In the genomic region with DNA sequence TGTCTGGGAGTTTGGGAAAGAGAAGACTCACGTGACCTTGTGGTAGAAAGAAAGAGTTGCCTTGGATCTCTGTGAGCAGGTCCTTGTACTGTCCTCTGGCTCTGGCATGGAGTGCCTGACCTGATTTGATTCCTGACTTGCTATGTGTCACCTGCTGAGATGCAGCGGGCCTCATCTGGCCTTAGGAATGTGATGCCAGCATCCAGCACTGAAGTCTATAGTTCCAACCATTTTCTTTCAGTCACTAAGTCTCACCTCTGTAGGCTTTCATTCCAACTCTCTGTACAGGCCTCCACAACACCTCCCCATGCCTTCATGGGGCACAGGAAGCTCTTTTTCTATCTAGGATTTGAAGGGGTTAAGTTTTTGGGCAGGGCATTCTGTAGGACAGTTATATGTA, we compare ENCODE assay signal across 1 cellular context.
TF ChIP-seq lines count a peak whose summit lies in the region.

No MANE protein-coding gene starts in this region.

TF ChIP-seq in GM23338, 12 proteins besides CTCF, POLR2A, EP300 and RAD21:
- TF ChIP-seq EZH2phosphoT487 (IDR thresholded peaks at IDR 0.05; ENCODE audit: unreplicated experiment) (no peak), CREB1 (CRISPR knock-in tag; IDR thresholded peaks at IDR 0.05; ENCODE audit: low read depth) (no peak), ZNF462 (CRISPR knock-in tag; IDR thresholded peaks at IDR 0.05) (no peak), ETS1 (IDR thresholded peaks at IDR 0.05) (no peak), ZNF331 (CRISPR knock-in tag; IDR thresholded peaks at IDR 0.05; ENCODE audit: low read depth) (no peak), EZH2 (IDR thresholded peaks at IDR 0.05; ENCODE audit: low read depth, unreplicated experiment) (no peak), POLR2AphosphoS5 (IDR thresholded peaks at IDR 0.05; ENCODE audit: low read depth) (no peak), JUNB (IDR thresholded peaks at IDR 0.05; ENCODE audit: unreplicated experiment) (no peak), ZNF114 (CRISPR knock-in tag; IDR thresholded peaks at IDR 0.05) (no peak), NANOG (IDR thresholded peaks at IDR 0.05; ENCODE audit: borderline replicate concordance) (no peak), STAT1 (IDR thresholded peaks at IDR 0.05; ENCODE audit: unreplicated experiment) (no peak)
- TF ChIP-seq, protein P1, sequence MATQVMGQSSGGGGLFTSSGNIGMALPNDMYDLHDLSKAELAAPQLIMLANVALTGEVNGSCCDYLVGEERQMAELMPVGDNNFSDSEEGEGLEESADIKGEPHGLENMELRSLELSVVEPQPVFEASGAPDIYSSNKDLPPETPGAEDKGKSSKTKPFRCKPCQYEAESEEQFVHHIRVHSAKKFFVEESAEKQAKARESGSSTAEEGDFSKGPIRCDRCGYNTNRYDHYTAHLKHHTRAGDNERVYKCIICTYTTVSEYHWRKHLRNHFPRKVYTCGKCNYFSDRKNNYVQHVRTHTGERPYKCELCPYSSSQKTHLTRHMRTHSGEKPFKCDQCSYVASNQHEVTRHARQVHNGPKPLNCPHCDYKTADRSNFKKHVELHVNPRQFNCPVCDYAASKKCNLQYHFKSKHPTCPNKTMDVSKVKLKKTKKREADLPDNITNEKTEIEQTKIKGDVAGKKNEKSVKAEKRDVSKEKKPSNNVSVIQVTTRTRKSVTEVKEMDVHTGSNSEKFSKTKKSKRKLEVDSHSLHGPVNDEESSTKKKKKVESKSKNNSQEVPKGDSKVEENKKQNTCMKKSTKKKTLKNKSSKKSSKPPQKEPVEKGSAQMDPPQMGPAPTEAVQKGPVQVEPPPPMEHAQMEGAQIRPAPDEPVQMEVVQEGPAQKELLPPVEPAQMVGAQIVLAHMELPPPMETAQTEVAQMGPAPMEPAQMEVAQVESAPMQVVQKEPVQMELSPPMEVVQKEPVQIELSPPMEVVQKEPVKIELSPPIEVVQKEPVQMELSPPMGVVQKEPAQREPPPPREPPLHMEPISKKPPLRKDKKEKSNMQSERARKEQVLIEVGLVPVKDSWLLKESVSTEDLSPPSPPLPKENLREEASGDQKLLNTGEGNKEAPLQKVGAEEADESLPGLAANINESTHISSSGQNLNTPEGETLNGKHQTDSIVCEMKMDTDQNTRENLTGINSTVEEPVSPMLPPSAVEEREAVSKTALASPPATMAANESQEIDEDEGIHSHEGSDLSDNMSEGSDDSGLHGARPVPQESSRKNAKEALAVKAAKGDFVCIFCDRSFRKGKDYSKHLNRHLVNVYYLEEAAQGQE (IDR thresholded peaks at IDR 0.05; ENCODE audit: unreplicated experiment): no peak
TF ChIP-seq in GM23338: peak in this region for 0.
